ENCODE assay signal across 10 cellular contexts in the genomic region with DNA sequence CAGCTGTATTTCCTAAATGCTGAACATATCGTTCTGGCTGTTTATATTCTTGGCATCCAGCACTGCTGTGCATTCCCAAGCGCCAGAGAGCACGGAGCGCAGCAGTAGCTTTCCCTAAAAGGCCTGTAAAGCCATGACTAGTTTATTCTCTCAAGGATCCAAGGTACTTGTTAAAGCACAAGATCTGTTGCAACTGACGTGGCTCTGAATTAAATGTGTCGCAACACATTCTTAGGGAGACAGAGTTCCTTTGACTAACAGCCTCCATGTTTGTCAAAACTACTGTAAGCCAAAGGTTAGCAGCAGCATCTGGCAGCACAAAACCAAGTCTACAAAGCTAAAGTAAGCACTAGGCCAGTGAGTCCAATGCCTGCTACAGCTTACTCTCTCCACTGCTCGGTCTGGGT.
A peak's percentile ranks its signal among the peaks of the same experiment; 100 is the strongest.
DNase-seq lines count a peak whose midpoint lies in the region; ATAC-seq, FAIRE-seq and TF ChIP-seq lines count a peak whose summit lies in the region.
"Had no signal": no experiment of that assay in that cellular context is flagged by ENCODE, and none has a peak within 500 bp of the region (broad histone marks: within the 10 kb centered on the region; RNA-seq: fewer than 3 reads in every experiment).

No MANE protein-coding gene starts in this region.

- H4K8ac ChIP-seq in IMR-90 (ENCODE audit: low read depth in 2 of 2, low read length in 2 of 2): peak overlapping the region in 1 of 2 experiments; percentile 96; a peak in 3 of 4 replicates

- peak; percentile 95 for ATAC-seq in IMR-90 (ENCODE audit: low read depth)
- no peak for ATAC-seq in K562
- peak; percentile 60 for ATAC-seq in left lobe of liver
- no peak for ATAC-seq in GM18907 (IDR thresholded peaks at IDR 0.05; ENCODE audit: unreplicated experiment)
- ATAC-seq in GM21576 (IDR thresholded peaks at IDR 0.05; ENCODE audit: unreplicated experiment): no peak

- 0 out of 3 replicates have a peak overlapping the region, but pooled peaks have one; percentile 57 for H2BK15ac ChIP-seq in IMR-90 (ENCODE audit: low read depth, low read length)

- H4K20me1 ChIP-seq in IMR-90 (ENCODE audit: insufficient read depth, low read length) (no peaks in the 10 kb centered on the region), K562 (replicated peaks; ENCODE audit: control insufficient read depth, insufficient read depth, low read length) (no peaks in the 10 kb centered on the region)

- H3K9me3 ChIP-seq in IMR-90 (ENCODE audit: control insufficient read depth, insufficient read depth, low read length): no peaks in the 10 kb centered on the region
- H3K9me3 ChIP-seq in K562 (replicated peaks; ENCODE audit: control insufficient read depth, insufficient read depth, low read depth, low read length): no peaks in the 10 kb centered on the region
- no peaks in the 10 kb centered on the region for H3K9me3 ChIP-seq in subcutaneous abdominal adipose tissue (ENCODE audit: control insufficient read depth in 5 of 5, low read length in 5 of 5)

- H4K5ac ChIP-seq in IMR-90 (ENCODE audit: low read depth, low read length): peak overlapping the region; percentile 25; the same call in 1 of the 2 replicates

- peak overlapping the region; percentile 94 for H3K4ac ChIP-seq in IMR-90 (ENCODE audit: low read depth, low read length)

- H3K18ac ChIP-seq in IMR-90 (ENCODE audit: low read depth, low read length): peak overlapping the region; percentile 27; the same call in 1 of the 2 replicates

- H3K36me3 ChIP-seq in IMR-90 (ENCODE audit: control insufficient read depth, insufficient read depth, low read length) (no peaks in the 10 kb centered on the region), K562 (ENCODE audit: control insufficient read depth, insufficient read depth, low read length) (no peaks in the 10 kb centered on the region), subcutaneous abdominal adipose tissue (ENCODE audit: control insufficient read depth in 5 of 5, insufficient read depth in 5 of 5, low read length in 5 of 5) (no peaks in the 10 kb centered on the region)

- H3K27me3 ChIP-seq in IMR-90 (ENCODE audit: control insufficient read depth, insufficient read depth, low read length) (no peaks in the 10 kb centered on the region), K562 (ENCODE audit: control insufficient read depth in 2 of 2, insufficient read depth in 2 of 2, low read length in 2 of 2) (no peaks in the 10 kb centered on the region), subcutaneous abdominal adipose tissue (ENCODE audit: control insufficient read depth in 5 of 5, insufficient read depth in 4 of 5, low read length in 5 of 5) (no peaks in the 10 kb centered on the region)

- FAIRE-seq in K562 (lab: Jason Lieb, UNC): no peak

- H3K79me2 ChIP-seq in K562 (ENCODE audit: control insufficient read depth, insufficient read depth, low read length): no peaks in the 10 kb centered on the region

- H2AK9ac ChIP-seq in IMR-90 (replicated peaks; ENCODE audit: low read depth, low read length, poor library complexity): no peak overlapping the region

- H2AK5ac ChIP-seq in IMR-90 (ENCODE audit: low read depth, low read length): no peak overlapping the region

- DNase-seq in IMR-90: peak; percentile 100
- DNase-seq in K562 (ENCODE audit: extremely low read depth in 1 of 4, low spot score in 3 of 4): no peak
- DNase-seq in left lobe of liver (ENCODE audit: low spot score): no peak
- no peak for DNase-seq in posterior cingulate gyrus
- no peak for DNase-seq in stimulated activated CD8-positive, alpha-beta memory T cell treated with anti-CD3 and anti-CD28 coated beads, Interleukin-4, amount 100 ng/mL, for 48 hours
- DNase-seq: activated naive CD4-positive, alpha-beta T cell treated with anti-CD3 and anti-CD28 coated beads for 36 hours; Kasumi-1 had no signal

- H3K56ac ChIP-seq in IMR-90 (ENCODE audit: extremely low read depth, insufficient read depth, low read length): peak overlapping the region; percentile 73

- H2BK120ac ChIP-seq in IMR-90 (ENCODE audit: low read depth, low read length): peak overlapping the region; percentile 97

- TF ChIP-seq POLR2A in IMR-90 (IDR thresholded peaks at IDR 0.05; ENCODE audit: low read depth, low read length) (0 out of 2 replicates have a peak, but pooled peaks have one; percentile 10), K562 (conservative IDR thresholded peaks at IDR 0.05) (no peak)

- CTCF ChIA-PET in IMR-90 (lab: Yijun Ruan, JAX): interaction anchor here (1.0 kb wide), 1 partner anchor 32 kb away, joined by 3 read pairs; no protein-coding TSS in a partner anchor
- CTCF ChIA-PET in K562 (lab: Yijun Ruan, JAX; ENCODE audit: low intra/inter-chr PET ratio): no interaction called here

- peak overlapping the region; percentile 56 for H4K91ac ChIP-seq in IMR-90 (ENCODE audit: insufficient read depth, low read depth, low read length)

- no peak for TF ChIP-seq EP300 in K562 (IDR thresholded peaks at IDR 0.05; ENCODE audit: low read length)

- POLR2A ChIA-PET in IMR-90 (lab: Charles Lee; ENCODE audit: unreplicated experiment): interaction anchor here (0.5 to 0.6 kb wide), 3 partner anchors 90 to 180 kb away, joined by 3 to 20 read pairs (median 6); no protein-coding TSS in a partner anchor
- POLR2A ChIA-PET in K562 (lab: Yijun Ruan, JAX): no interaction called here

- H3K27ac ChIP-seq in IMR-90 (ENCODE audit: insufficient read depth, low read length) (peak overlapping the region; percentile 92; the same call in 1 of the 2 replicates), K562 (ENCODE audit: extremely low read depth, low read depth, low read length) (no peak overlapping the region), subcutaneous abdominal adipose tissue (ENCODE audit: low read depth, low read length) (peak overlapping the region; percentile 32)

- H3K9me1 ChIP-seq in IMR-90 (ENCODE audit: insufficient read depth, low read length) (peaks cover 7% of the 10 kb centered on the region), K562 (ENCODE audit: control insufficient read depth, insufficient read depth, low read length) (no peaks in the 10 kb centered on the region)

- no peak overlapping the region for H3K4me2 ChIP-seq in IMR-90 (ENCODE audit: low read depth, low read length)
- H3K4me2 ChIP-seq in K562 (ENCODE audit: insufficient read depth, low read length): no peak overlapping the region

- H2AFZ ChIP-seq in IMR-90 (replicated peaks; ENCODE audit: low read length, poor library complexity) (peak overlapping the region; percentile 62), K562 (ENCODE audit: low read depth, low read length) (peak overlapping the region; percentile 69; the same call in 1 of the 2 replicates)

- TF ChIP-seq CTCF in IMR-90 (conservative IDR thresholded peaks at IDR 0.05; ENCODE audit: low read depth, low read length): no peak
- no peak for TF ChIP-seq CTCF in K562 (IDR thresholded peaks at IDR 0.05 in 2 of 3, conservative IDR thresholded peaks at IDR 0.05 in 1 of 3; ENCODE audit: insufficient read depth in 2 of 3, low read depth in 1 of 3, low read length in 3 of 3)

- peak overlapping the region; percentile 50; the same call in 1 of the 2 replicates for H3K23ac ChIP-seq in IMR-90 (ENCODE audit: low read depth, low read length)

- intact Hi-C loops in IMR-90 (cut with micrococcal nuclease) (loop anchor here (1.0 to 5.0 kb wide), 4 partner anchors 76 to 296 kb away; partner anchors contain the start of gene FN1), K562 (cut with micrococcal nuclease) (loop anchor here (5.0 kb wide), 1 partner anchor 172 kb away; no protein-coding TSS in a partner anchor), posterior cingulate gyrus (cut with DNase I) (no loop called here)

- H2BK20ac ChIP-seq in IMR-90 (ENCODE audit: low read depth, low read length): peak overlapping the region; percentile 90

- TF ChIP-seq RAD21 in IMR-90 (IDR thresholded peaks at IDR 0.05; ENCODE audit: low read length): peak; percentile 30
- TF ChIP-seq RAD21 in K562 (CRISPR knock-in tag; conservative IDR thresholded peaks at IDR 0.05 in 1 of 2, IDR thresholded peaks at IDR 0.05 in 1 of 2): no peak

- in situ Hi-C loops in IMR-90 (cut with MboI; ENCODE audit: low sequenced_read_pairs): no loop called here
- in situ Hi-C loops in K562 (cut with MboI): no loop called here

- dilution Hi-C loops in IMR-90 (cut with HindIII; ENCODE audit: low sequenced_read_pairs, unreplicated experiment): no loop called here

- no peak overlapping the region for H3K4me3 ChIP-seq in IMR-90 (ENCODE audit: insufficient read depth, low read depth, low read length)
- H3K4me3 ChIP-seq in K562: no peak overlapping the region
- H3K4me3 ChIP-seq in subcutaneous abdominal adipose tissue (ENCODE audit: low read depth in 1 of 5, low read length in 5 of 5): no peak overlapping the region

- H2BK5ac ChIP-seq in IMR-90 (ENCODE audit: low read depth, low read length, poor library complexity, severe bottlenecking): peak overlapping the region; percentile 95

- BruUV-seq in IMR-90 (replicated peaks; lab: Mats Ljungman, UMichigan) (no TSS peak), K562 (replicated peaks; lab: Mats Ljungman, UMichigan) (no TSS peak)

- 3% methylated on average over 5 of the region's 7 CpGs; no CpG with 5 or more reads in 1 of the 2 experiments for WGBS in IMR-90 (ENCODE audit: extremely low coverage in 2 of 2, insufficient read length in 1 of 2), 2 experiments
- 89% methylated on average over 5 of the region's 7 CpGs for WGBS in K562 (ENCODE audit: insufficient coverage, low coverage, missing lambda C conversion rate)

- H3K14ac ChIP-seq in IMR-90 (replicated peaks; ENCODE audit: low read depth, low read length): peak overlapping the region; percentile 62; the same call in 1 of the 2 replicates

- H3K9ac ChIP-seq in IMR-90 (ENCODE audit: low read depth, low read length): peak overlapping the region; percentile 8; the same call in 1 of the 2 replicates
- H3K9ac ChIP-seq in K562 (ENCODE audit: insufficient read depth in 1 of 2, low read depth in 2 of 2, low read length in 2 of 2): no peak overlapping the region
- no peak overlapping the region for H3K9ac ChIP-seq in subcutaneous abdominal adipose tissue (ENCODE audit: low read length in 5 of 5)

- no peaks in the 10 kb centered on the region for H3K79me1 ChIP-seq in IMR-90 (ENCODE audit: low read depth in 1 of 2, low read length in 2 of 2)

- H3K4me1 ChIP-seq in IMR-90 (ENCODE audit: control insufficient read depth, insufficient read depth, low read length): peaks cover 11% of the 10 kb centered on the region
- H3K4me1 ChIP-seq in K562 (replicated peaks in 1 of 2; ENCODE audit: control insufficient read depth in 2 of 2, insufficient read depth in 2 of 2, low read length in 2 of 2): peaks cover 3 to 12% of the 10 kb centered on the region in 2 experiments; a peak in 4 of 5 replicates
- peaks cover 0 to 14% (median 9%) of the 10 kb centered on the region in 5 donors for H3K4me1 ChIP-seq in subcutaneous abdominal adipose tissue (ENCODE audit: control insufficient read depth in 5 of 5, insufficient read depth in 5 of 5, low read length in 5 of 5)

TF ChIP-seq in IMR-90, 13 proteins besides CTCF, POLR2A, EP300 and RAD21 (continues in another document):
- TF ChIP-seq MAFK (IDR thresholded peaks at IDR 0.05; ENCODE audit: low read depth, low read length): no peak
- no peak for TF ChIP-seq MXI1 (IDR thresholded peaks at IDR 0.05; ENCODE audit: borderline replicate concordance, low read depth, low read length)

TF ChIP-seq in K562, 482 proteins besides CTCF, POLR2A, EP300 and RAD21 (continues in another document):
- TF ChIP-seq SOX6 (IDR thresholded peaks at IDR 0.05) (no peak), CHD4 (IDR thresholded peaks at IDR 0.05; ENCODE audit: insufficient read depth, insufficient replicate concordance, low read depth, low read length, poor library complexity, severe bottlenecking) (no peak)

Comparison
In these comparisons a context has a peak if more than half of its experiments do, and no peak if none do; other contexts are left out.
1. ATAC-seq: peak in IMR-90 (single experiment) and left lobe of liver (single experiment); none in K562 (single experiment), GM18907 (single experiment) and GM21576 (single experiment).